ENCODE assay signal across 8 cellular contexts in genomic region chr11:65492637-65493366, GRCh38.
DNase-seq lines count a peak whose midpoint lies in the region; ATAC-seq and TF ChIP-seq lines count a peak whose summit lies in the region.

No MANE protein-coding gene starts in this region.

- no peak for DNase-seq in activated naive CD4-positive, alpha-beta T cell (lab: John Stamatoyannopoulos, UW)
- DNase-seq in NCI-H2227 (lab: John Stamatoyannopoulos, UW; ENCODE audit: unreplicated experiment) = peak; percentile 85
- peak in 47 of 58 donors; percentile 25 to 76 (median 60) for DNase-seq in anterior cingulate cortex (lab: John Stamatoyannopoulos, UW)
- peak; percentile 91 for DNase-seq in iris pigment epithelial cell (ENCODE audit: low read depth)
- DNase-seq in stimulated activated CD8-positive, alpha-beta memory T cell treated with anti-CD3 and anti-CD28 coated beads, Interleukin-4, amount 100 ng/mL, for 48 hours = peak; percentile 55
- DNase-seq in HEK293T (ENCODE audit: extremely low spot score) = no peak

- H3K9me3 Mint-ChIP-seq in activated naive CD4-positive, alpha-beta T cell treated with anti-CD3 and anti-CD28 coated beads, Interleukin-2, amount 50 U/mL, for 24 hours = no peaks in the 10 kb centered on the region

- peaks cover 44% of the 10 kb centered on the region for H3K4me1 Mint-ChIP-seq in activated naive CD4-positive, alpha-beta T cell treated with anti-CD3 and anti-CD28 coated beads, Interleukin-2, amount 50 U/mL, for 24 hours

- CTCF ChIA-PET in HEK293T (lab: Yijun Ruan, JAX) = interaction anchor here (0.6 to 2.1 kb wide), 5 partner anchors 13 to 679 kb away, joined by 3 to 8 read pairs (median 7); no protein-coding TSS in a partner anchor

- POLR2A ChIA-PET in HEK293T (lab: Yijun Ruan, JAX) = interaction anchor here (1.2 to 29.4 kb wide), 4 partner anchors 10 to 159 kb away, joined by 3 to 1783 read pairs (median 1015); partner anchors contain the start of genes DPF2, MALAT1 and NEAT1

- H3K4me3 Mint-ChIP-seq in activated naive CD4-positive, alpha-beta T cell treated with anti-CD3 and anti-CD28 coated beads, Interleukin-2, amount 50 U/mL, for 24 hours = peak overlapping the region; percentile 82

- peaks cover 2% of the 10 kb centered on the region for H3K36me3 Mint-ChIP-seq in activated naive CD4-positive, alpha-beta T cell treated with anti-CD3 and anti-CD28 coated beads, Interleukin-2, amount 50 U/mL, for 24 hours

- ATAC-seq in GM21515 (IDR thresholded peaks at IDR 0.05; ENCODE audit: unreplicated experiment) = no peak

- H3K27me3 Mint-ChIP-seq in activated naive CD4-positive, alpha-beta T cell treated with anti-CD3 and anti-CD28 coated beads, Interleukin-2, amount 50 U/mL, for 24 hours = no peaks in the 10 kb centered on the region

- H3K27ac Mint-ChIP-seq in activated naive CD4-positive, alpha-beta T cell treated with anti-CD3 and anti-CD28 coated beads, Interleukin-2, amount 50 U/mL, for 24 hours = peak overlapping the region; percentile 97

TF ChIP-seq in HEK293T, 16 proteins besides CTCF, POLR2A, EP300 and RAD21:
- no peak for TF ChIP-seq FOXK2 (IDR thresholded peaks at IDR 0.05)
- no peak for TF ChIP-seq SP1 (IDR thresholded peaks at IDR 0.05)
- no peak for TF ChIP-seq SUZ12 (IDR thresholded peaks at IDR 0.05)
- TF ChIP-seq NFRKB (IDR thresholded peaks at IDR 0.05) = no peak
- TF ChIP-seq ZNF384 (IDR thresholded peaks at IDR 0.05) = no peak
- no peak for TF ChIP-seq FOXM1 (IDR thresholded peaks at IDR 0.05; ENCODE audit: borderline replicate concordance)
- TF ChIP-seq, protein P1, sequence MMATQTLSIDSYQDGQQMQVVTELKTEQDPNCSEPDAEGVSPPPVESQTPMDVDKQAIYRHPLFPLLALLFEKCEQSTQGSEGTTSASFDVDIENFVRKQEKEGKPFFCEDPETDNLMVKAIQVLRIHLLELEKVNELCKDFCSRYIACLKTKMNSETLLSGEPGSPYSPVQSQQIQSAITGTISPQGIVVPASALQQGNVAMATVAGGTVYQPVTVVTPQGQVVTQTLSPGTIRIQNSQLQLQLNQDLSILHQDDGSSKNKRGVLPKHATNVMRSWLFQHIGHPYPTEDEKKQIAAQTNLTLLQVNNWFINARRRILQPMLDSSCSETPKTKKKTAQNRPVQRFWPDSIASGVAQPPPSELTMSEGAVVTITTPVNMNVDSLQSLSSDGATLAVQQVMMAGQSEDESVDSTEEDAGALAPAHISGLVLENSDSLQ (IDR thresholded peaks at IDR 0.05) = no peak
- no peak for TF ChIP-seq HDGF (IDR thresholded peaks at IDR 0.05; ENCODE audit: borderline replicate concordance)
- TF ChIP-seq ARNT (IDR thresholded peaks at IDR 0.05) = no peak
- no peak for TF ChIP-seq ELF4 (IDR thresholded peaks at IDR 0.05)

Comparison
In these comparisons a context has a peak if more than half of its experiments do, and no peak if none do; other contexts are left out.
1. DNase-seq: peak in NCI-H2227 (single experiment), anterior cingulate cortex (47 of 58), iris pigment epithelial cell (single experiment) and stimulated activated CD8-positive, alpha-beta memory T cell treated with anti-CD3 and anti-CD28 coated beads, Interleukin-4, amount 100 ng/mL, for 48 hours (single experiment); none in activated naive CD4-positive, alpha-beta T cell (0 of 4) and HEK293T (single experiment).